ENCODE assay signal across 28 cellular contexts in genomic region chr9:87071473-87071872, GRCh38.
"Had no signal": no experiment of that assay in that cellular context is flagged by ENCODE, and none has a peak within 500 bp of the region (broad histone marks: within the 10 kb centered on the region; RNA-seq: fewer than 3 reads in every experiment).

No MANE protein-coding gene starts in this region.

- H3K9me3 ChIP-seq: heart right ventricle, left lung, testis had no signal

- FAIRE-seq: colon, endothelial cell of umbilical vein had no signal

- ATAC-seq: activated CD8-positive, alpha-beta T cell treated with anti-CD3 and anti-CD28 coated beads, Interleukin-2, amount 10 ng/mL, durations not matched to agents 7 days and 5 days; effector memory CD8-positive, alpha-beta T cell; heart right ventricle; left lung; naive thymus-derived CD4-positive, alpha-beta T cell; sciatic nerve; stimulated activated naive B cell treated with anti-CD40 and anti-IgM and Interleukin-4, amounts not matched to agents 10 μg/mL and 1 μg/mL and 100 μg/mL, for 72 hours; T-cell had no signal

- H3K9me3 Mint-ChIP-seq: activated CD4-positive, alpha-beta T cell treated with anti-CD3 and anti-CD28 coated beads, Interleukin-2, amount 10 ng/mL, durations not matched to agents 7 days and 5 days; activated naive CD4-positive, alpha-beta T cell treated with anti-CD3 and anti-CD28 coated beads, Interleukin-2, amount 50 U/mL, for 24 hours; central memory CD8-positive, alpha-beta T cell; effector memory CD8-positive, alpha-beta T cell; neural progenitor cell; T-cell; T-helper 2 cell treated with Interferon-gamma antibody and Interleukin-4, amounts not matched to agents 5 μg/mL and 100 μg/mL, for 36 hours; type B pancreatic cell had no signal

- H3K27ac Mint-ChIP-seq: activated CD4-positive, alpha-beta T cell treated with anti-CD3 and anti-CD28 coated beads, Interleukin-2, amount 10 ng/mL, durations not matched to agents 7 days and 5 days; activated CD8-positive, alpha-beta T cell treated with anti-CD3 and anti-CD28 coated beads, Interleukin-2, amount 10 ng/mL, durations not matched to agents 7 days and 5 days; activated naive CD4-positive, alpha-beta T cell treated with anti-CD3 and anti-CD28 coated beads, Interleukin-2, amount 50 U/mL, for 24 hours; brain; effector memory CD8-positive, alpha-beta T cell; naive thymus-derived CD4-positive, alpha-beta T cell; neural progenitor cell; stimulated activated naive B cell treated with anti-CD40 and anti-IgM and Interleukin-4, amounts not matched to agents 10 μg/mL and 1 μg/mL and 100 μg/mL, for 72 hours; T-cell; T-helper 2 cell treated with Interferon-gamma antibody and Interleukin-4, amounts not matched to agents 5 μg/mL and 100 μg/mL, for 36 hours; type B pancreatic cell had no signal

- H3K27me3 Mint-ChIP-seq: activated naive CD4-positive, alpha-beta T cell treated with anti-CD3 and anti-CD28 coated beads, Interleukin-2, amount 50 U/mL, for 24 hours; brain; stimulated activated naive B cell treated with anti-CD40 and anti-IgM and Interleukin-4, amounts not matched to agents 10 μg/mL and 1 μg/mL and 100 μg/mL, for 72 hours; type B pancreatic cell had no signal

- H3K4me3 Mint-ChIP-seq: activated CD4-positive, alpha-beta T cell treated with anti-CD3 and anti-CD28 coated beads, Interleukin-2, amount 10 ng/mL, durations not matched to agents 7 days and 5 days; activated CD8-positive, alpha-beta T cell treated with anti-CD3 and anti-CD28 coated beads, Interleukin-2, amount 10 ng/mL, durations not matched to agents 7 days and 5 days; activated naive CD4-positive, alpha-beta T cell treated with anti-CD3 and anti-CD28 coated beads, Interleukin-2, amount 50 U/mL, for 24 hours; brain; central memory CD8-positive, alpha-beta T cell; effector memory CD8-positive, alpha-beta T cell; naive thymus-derived CD4-positive, alpha-beta T cell; neural progenitor cell; stimulated activated naive B cell treated with anti-CD40 and anti-IgM and Interleukin-4, amounts not matched to agents 10 μg/mL and 1 μg/mL and 100 μg/mL, for 72 hours; T-cell; T-helper 2 cell treated with Interferon-gamma antibody and Interleukin-4, amounts not matched to agents 5 μg/mL and 100 μg/mL, for 36 hours; type B pancreatic cell had no signal

- H3K4me1 ChIP-seq: heart right ventricle, left lung, neural progenitor cell, testis had no signal

- H3K36me3 Mint-ChIP-seq: activated naive CD4-positive, alpha-beta T cell treated with anti-CD3 and anti-CD28 coated beads, Interleukin-2, amount 50 U/mL, for 24 hours; brain; naive thymus-derived CD4-positive, alpha-beta T cell; neural progenitor cell; stimulated activated naive B cell treated with anti-CD40 and anti-IgM and Interleukin-4, amounts not matched to agents 10 μg/mL and 1 μg/mL and 100 μg/mL, for 72 hours; T-cell had no signal

- H3K27me3 ChIP-seq: heart right ventricle, left lung, neural progenitor cell, testis had no signal

- DNase-seq: activated CD4-positive, alpha-beta T cell treated with anti-CD3 and anti-CD28 coated beads, Interleukin-2, amount 10 ng/mL, durations not matched to agents 7 days and 5 days; activated CD4-positive, CD25-positive, alpha-beta regulatory T cell treated with anti-CD3 and anti-CD28 coated beads, Interleukin-2, amount 50 U/mL, for 72 hours; activated CD8-positive, alpha-beta T cell treated with anti-CD3 and anti-CD28 coated beads, Interleukin-2, amount 10 ng/mL, durations not matched to agents 7 days and 5 days; activated gamma-delta T cell treated with Interleukin-2 at 50 U/mL for 16 hours; activated T-cell treated with anti-CD3 and anti-CD28 coated beads, Interleukin-2, amount 50 U/mL, for 1 hour; aorta; effector memory CD8-positive, alpha-beta T cell; heart right ventricle; left lung; naive thymus-derived CD4-positive, alpha-beta T cell; posterior cingulate gyrus; stimulated activated CD4-positive, alpha-beta T cell treated with anti-CD3 and anti-CD28 coated beads, Interleukin-2, amount 100 ng/mL, for 48 hours; stimulated activated CD8-positive, alpha-beta memory T cell treated with anti-CD3 and anti-CD28 coated beads, Interleukin-4, amount 100 ng/mL, for 48 hours; stimulated activated naive B cell treated with anti-CD40 and anti-IgM and Interleukin-4, amounts not matched to agents 10 μg/mL and 1 μg/mL and 100 μg/mL, for 72 hours; T-cell; testis had no signal

- H3K4me1 Mint-ChIP-seq: activated CD4-positive, alpha-beta T cell treated with anti-CD3 and anti-CD28 coated beads, Interleukin-2, amount 10 ng/mL, durations not matched to agents 7 days and 5 days; activated naive CD4-positive, alpha-beta T cell treated with anti-CD3 and anti-CD28 coated beads, Interleukin-2, amount 50 U/mL, for 24 hours; central memory CD8-positive, alpha-beta T cell; naive thymus-derived CD4-positive, alpha-beta T cell; neural progenitor cell; stimulated activated naive B cell treated with anti-CD40 and anti-IgM and Interleukin-4, amounts not matched to agents 10 μg/mL and 1 μg/mL and 100 μg/mL, for 72 hours; T-cell had no signal

- H3K36me3 ChIP-seq: heart right ventricle, left lung, neural progenitor cell had no signal

- H3K27ac ChIP-seq: heart right ventricle, left lung, neural progenitor cell, testis, VCaP had no signal

- H3K4me3 ChIP-seq: heart right ventricle, left lung, lung, neural progenitor cell, smooth muscle cell, testis had no signal
